ENCODE assay signal across 28 cellular contexts in genomic region chr18:13430663-13431062, GRCh38.
"Had no signal": no experiment of that assay in that cellular context is flagged by ENCODE, and none has a peak within 500 bp of the region (broad histone marks: within the 10 kb centered on the region; RNA-seq: fewer than 3 reads in every experiment).

No MANE protein-coding gene starts in this region.

- ATAC-seq: left lung; lower lobe of right lung; naive thymus-derived CD8-positive, alpha-beta T cell; pancreas; right cardiac atrium; sciatic nerve; stimulated activated effector memory CD8-positive, alpha-beta T cell treated with anti-CD3 and anti-CD28 coated beads, Interleukin-12 subunit alpha, Interleukin-12 subunit beta, amount 100 ng/mL, for 72 hours; upper lobe of right lung had no signal

- H3K27ac ChIP-seq: left lung, lower lobe of right lung, pancreas, prostate gland, spleen, suprapubic skin, thoracic aorta, tibial artery, upper lobe of right lung had no signal

- H3K4me3 ChIP-seq: left lung, lower lobe of right lung, pancreas, prostate gland, spleen, suprapubic skin, thoracic aorta, tibial artery, upper lobe of right lung had no signal

- H3K36me3 ChIP-seq: left lung, lower lobe of right lung, pancreas, prostate gland, spleen, suprapubic skin, thoracic aorta, upper lobe of right lung had no signal

- H3K27me3 Mint-ChIP-seq: naive thymus-derived CD8-positive, alpha-beta T cell; stimulated activated naive CD8-positive, alpha-beta T cell treated with anti-CD3 and anti-CD28 coated beads, Interleukin-15, Interleukin-2, amounts not matched to agents 100 ng/mL and 50 ng/mL, for 24 hours had no signal

- H3K9me3 Mint-ChIP-seq: naive thymus-derived CD8-positive, alpha-beta T cell; nephron; neural crest cell; stimulated activated effector memory CD8-positive, alpha-beta T cell treated with anti-CD3 and anti-CD28 coated beads, Interleukin-12 subunit alpha, Interleukin-12 subunit beta, amount 100 ng/mL, for 72 hours; stimulated activated naive CD8-positive, alpha-beta T cell treated with anti-CD3 and anti-CD28 coated beads, Interleukin-15, Interleukin-2, amounts not matched to agents 100 ng/mL and 50 ng/mL, for 24 hours had no signal

- H3K36me3 Mint-ChIP-seq: stimulated activated effector memory CD8-positive, alpha-beta T cell treated with anti-CD3 and anti-CD28 coated beads, Interleukin-12 subunit alpha, Interleukin-12 subunit beta, amount 100 ng/mL, for 72 hours had no signal

- H3K4me3 Mint-ChIP-seq: naive thymus-derived CD8-positive, alpha-beta T cell; nephron; neural crest cell; stimulated activated effector memory CD8-positive, alpha-beta T cell treated with anti-CD3 and anti-CD28 coated beads, Interleukin-12 subunit alpha, Interleukin-12 subunit beta, amount 100 ng/mL, for 72 hours; stimulated activated naive CD8-positive, alpha-beta T cell treated with anti-CD3 and anti-CD28 coated beads, Interleukin-15, Interleukin-2, amounts not matched to agents 100 ng/mL and 50 ng/mL, for 24 hours had no signal

- H3K27me3 ChIP-seq: left lung, pancreas, spleen, suprapubic skin, tibial artery, upper lobe of right lung had no signal

- H3K4me1 ChIP-seq: pancreas, prostate gland, upper lobe of right lung had no signal

- H3K27ac Mint-ChIP-seq: nephron; stimulated activated effector memory CD8-positive, alpha-beta T cell treated with anti-CD3 and anti-CD28 coated beads, Interleukin-12 subunit alpha, Interleukin-12 subunit beta, amount 100 ng/mL, for 72 hours; stimulated activated naive CD8-positive, alpha-beta T cell treated with anti-CD3 and anti-CD28 coated beads, Interleukin-15, Interleukin-2, amounts not matched to agents 100 ng/mL and 50 ng/mL, for 24 hours had no signal

- DNase-seq: hippocampal formation; kidney; left colon; left lung; lower lobe of right lung; mammary epithelial cell; mesenchymal stem cell; naive thymus-derived CD8-positive, alpha-beta T cell; nucleus accumbens; pancreas; posterior cingulate gyrus; retina; right cardiac atrium; small intestine; spleen; stimulated activated CD4-positive, alpha-beta T cell treated with anti-CD3 and anti-CD28 coated beads, Interleukin-4, amount 100 ng/mL, for 24 hours; stimulated activated naive CD4-positive, alpha-beta T cell; trophoblast cell; upper lobe of right lung had no signal

- H3K9me3 ChIP-seq: left lung, lower lobe of right lung, pancreas, prostate gland, spleen, suprapubic skin, thoracic aorta, tibial artery, upper lobe of right lung had no signal
